In genomic region chr5:1882337-1883119, GRCh38 we compare ENCODE assay signal across 9 cellular contexts. TPM values are rescaled to one million over a fixed set of nuclear protein-coding genes. Genes with fewer than 3 reads are reported as not detected.
DNase-seq lines count a peak whose midpoint lies in the region; ATAC-seq, FAIRE-seq and TF ChIP-seq lines count a peak whose summit lies in the region.
"Had no signal": no experiment of that assay in that cellular context is flagged by ENCODE, and none has a peak within 500 bp of the region (broad histone marks: within the 10 kb centered on the region; RNA-seq: fewer than 3 reads in every experiment).

Gene IRX4 (minus strand): TSS chr5:1882925. CDS start chr5:1882647, 278 bp downstream.

- H3K4me3 Mint-ChIP-seq in stimulated activated naive B cell treated with anti-CD40 and anti-IgM and Interleukin-4, amounts not matched to agents 10 μg/mL and 1 μg/mL and 100 μg/mL, for 72 hours = peak within 1 kb of the TSS; percentile 55 to 64
- no peak within 1 kb of the TSS for H3K4me3 Mint-ChIP-seq in Calu3 (ENCODE audit: low read depth, unreplicated experiment)

- POLR2A ChIA-PET in K562 (lab: Yijun Ruan, JAX) = no interaction called here

- H3K4me3 ChIP-seq in K562 (no peak within 1 kb of the TSS), iPS-18c (ENCODE audit: insufficient read depth, low read depth, low read length) (peak within 1 kb of the TSS; percentile 46)

- intact Hi-C loops in K562 (cut with micrococcal nuclease) (no loop called here), Calu3 (cut with micrococcal nuclease; ENCODE audit: unreplicated experiment) (no loop called here)

- TF ChIP-seq EP300 in K562 (IDR thresholded peaks at IDR 0.05; ENCODE audit: low read length) = no peak

- no peaks in the 10 kb centered on the region for H3K36me3 ChIP-seq in K562 (ENCODE audit: control insufficient read depth, insufficient read depth, low read length)

- no peak within 1 kb of the TSS for H3K9ac ChIP-seq in K562 (ENCODE audit: insufficient read depth in 1 of 2, low read depth in 2 of 2, low read length in 2 of 2)

- H3K9me3 ChIP-seq in K562 (replicated peaks; ENCODE audit: control insufficient read depth, insufficient read depth, low read depth, low read length) = no peaks in the 10 kb centered on the region
- peaks cover 4% of the 10 kb centered on the region for H3K9me3 ChIP-seq in iPS-18c (ENCODE audit: control insufficient read depth, insufficient read depth, low read length)

- no peaks in the 10 kb centered on the region for H3K79me2 ChIP-seq in K562 (ENCODE audit: control insufficient read depth, insufficient read depth, low read length)

- peaks cover 47 to 73% of the 10 kb centered on the region in 2 donors for H3K27me3 Mint-ChIP-seq in stimulated activated naive B cell treated with anti-CD40 and anti-IgM and Interleukin-4, amounts not matched to agents 10 μg/mL and 1 μg/mL and 100 μg/mL, for 72 hours
- H3K27me3 Mint-ChIP-seq in Calu3 (ENCODE audit: unreplicated experiment) = peaks cover 14% of the 10 kb centered on the region

- TF ChIP-seq CTCF in K562 (IDR thresholded peaks at IDR 0.05 in 2 of 3, conservative IDR thresholded peaks at IDR 0.05 in 1 of 3; ENCODE audit: insufficient read depth in 2 of 3, low read depth in 1 of 3, low read length in 3 of 3) = no peak
- no peak for TF ChIP-seq CTCF in Calu3 (IDR thresholded peaks at IDR 0.05; ENCODE audit: unreplicated experiment)

- peaks cover 0 to 8% of the 10 kb centered on the region in 2 donors for H3K36me3 Mint-ChIP-seq in stimulated activated naive B cell treated with anti-CD40 and anti-IgM and Interleukin-4, amounts not matched to agents 10 μg/mL and 1 μg/mL and 100 μg/mL, for 72 hours
- H3K36me3 Mint-ChIP-seq in Calu3 (ENCODE audit: insufficient read depth, unreplicated experiment) = peaks cover 5% of the 10 kb centered on the region

- TF ChIP-seq RAD21 in K562 (CRISPR knock-in tag; conservative IDR thresholded peaks at IDR 0.05 in 1 of 2, IDR thresholded peaks at IDR 0.05 in 1 of 2) = no peak

- peaks cover 3% of the 10 kb centered on the region for H3K9me1 ChIP-seq in K562 (ENCODE audit: control insufficient read depth, insufficient read depth, low read length)

- H3K4me1 ChIP-seq in K562 (replicated peaks in 1 of 2; ENCODE audit: control insufficient read depth in 2 of 2, insufficient read depth in 2 of 2, low read length in 2 of 2) = peaks cover 0 to 19% of the 10 kb centered on the region in 2 experiments; a peak in 2 of 5 replicates

- FAIRE-seq in K562 (lab: Jason Lieb, UNC) = no peak

- DNase-seq in NCI-H2227 (lab: John Stamatoyannopoulos, UW; ENCODE audit: unreplicated experiment) = peak; percentile 33
- no peak for DNase-seq in NCI-H2227 treated with DMSO at 0.1 percent for 48 hours (lab: John Stamatoyannopoulos, UW)
- DNase-seq in K562 (ENCODE audit: extremely low read depth in 1 of 4, low spot score in 3 of 4) = peak in 1 of 4 experiments; percentile 41
- DNase-seq in stimulated activated naive B cell treated with anti-CD40 and anti-IgM and Interleukin-4, amounts not matched to agents 10 μg/mL and 1 μg/mL and 100 μg/mL, for 72 hours = no peak
- no peak for DNase-seq in Calu3
- no peak for DNase-seq in T-helper 1 cell
- DNase-seq: SHP77 treated with DMSO at 0.1 percent for 48 hours had no signal

- no peak for TF ChIP-seq POLR2A in K562 (conservative IDR thresholded peaks at IDR 0.05)

- H3K9me3 Mint-ChIP-seq in stimulated activated naive B cell treated with anti-CD40 and anti-IgM and Interleukin-4, amounts not matched to agents 10 μg/mL and 1 μg/mL and 100 μg/mL, for 72 hours = peaks cover 3% of the 10 kb centered on the region in 2 donors
- peaks cover 8% of the 10 kb centered on the region for H3K9me3 Mint-ChIP-seq in Calu3 (ENCODE audit: low read depth, unreplicated experiment)

- no TSS peak for BruUV-seq in K562 (replicated peaks; lab: Mats Ljungman, UMichigan)
- no TSS peak for BruUV-seq in Calu3 (replicated peaks; lab: Mats Ljungman, UMichigan)

- peaks cover 12 to 35% of the 10 kb centered on the region in 2 experiments; a peak in 4 of 5 replicates for H3K27me3 ChIP-seq in K562 (ENCODE audit: control insufficient read depth in 2 of 2, insufficient read depth in 2 of 2, low read length in 2 of 2)

- CTCF ChIA-PET in K562 (lab: Yijun Ruan, JAX; ENCODE audit: low intra/inter-chr PET ratio) (no interaction called here), Calu3 (lab: Charles Lee) (no interaction called here)

- no peak within 1 kb of the TSS for H2AFZ ChIP-seq in K562 (ENCODE audit: low read depth, low read length)

- H3K27ac Mint-ChIP-seq in stimulated activated naive B cell treated with anti-CD40 and anti-IgM and Interleukin-4, amounts not matched to agents 10 μg/mL and 1 μg/mL and 100 μg/mL, for 72 hours = peak within 1 kb of the TSS; percentile 89
- no peak within 1 kb of the TSS for H3K27ac Mint-ChIP-seq in Calu3 (ENCODE audit: unreplicated experiment)

- ATAC-seq in K562 (peak; percentile 67), HG02623 (IDR thresholded peaks at IDR 0.05; ENCODE audit: unreplicated experiment) (no peak)
- ATAC-seq in stimulated activated naive B cell treated with anti-CD40 and anti-IgM and Interleukin-4, amounts not matched to agents 10 μg/mL and 1 μg/mL and 100 μg/mL, for 72 hours (replicated peaks) = no peak

- H3K4me2 ChIP-seq in K562 (ENCODE audit: insufficient read depth, low read length) = no peak within 1 kb of the TSS

- no peaks in the 10 kb centered on the region for H4K20me1 ChIP-seq in K562 (replicated peaks; ENCODE audit: control insufficient read depth, insufficient read depth, low read length)

- no peak within 1 kb of the TSS for H3K27ac ChIP-seq in K562 (ENCODE audit: extremely low read depth, low read depth, low read length)

- WGBS in K562 (ENCODE audit: insufficient coverage, low coverage, missing lambda C conversion rate) = 47% methylated on average over 37 of the region's 83 CpGs

- peaks cover 15 to 47% of the 10 kb centered on the region in 2 donors for H3K4me1 Mint-ChIP-seq in stimulated activated naive B cell treated with anti-CD40 and anti-IgM and Interleukin-4, amounts not matched to agents 10 μg/mL and 1 μg/mL and 100 μg/mL, for 72 hours
- no peaks in the 10 kb centered on the region for H3K4me1 Mint-ChIP-seq in Calu3 (ENCODE audit: low read depth, unreplicated experiment)

- in situ Hi-C loops in K562 (cut with MboI) = no loop called here

TF ChIP-seq in K562, 482 proteins besides CTCF, POLR2A, EP300 and RAD21:
- no peak for TF ChIP-seq YBX1 (IDR thresholded peaks at IDR 0.05)
- peak; percentile 3 for TF ChIP-seq PCBP1 (IDR thresholded peaks at IDR 0.05; ENCODE audit: low read depth, low read length, poor library complexity, severe bottlenecking)
- TF ChIP-seq CREB5 (CRISPR knock-in tag; IDR thresholded peaks at IDR 0.05) = no peak
- 0 out of 2 replicates have a peak, but pooled peaks have one; percentile 21 for TF ChIP-seq CREM (IDR thresholded peaks at IDR 0.05; ENCODE audit: low read depth)
- TF ChIP-seq NUFIP1 (IDR thresholded peaks at IDR 0.05; ENCODE audit: partially characterized antibody) = no peak
TF ChIP-seq in K562: peak in this region for 2.

RNA-seq across cellular contexts. Expression of gene IRX4, which starts in this region (rescaled TPM):
- total RNA-seq in K562 (2011; cell fraction: chromatin; rRNA removed; ENCODE audit: low replicate concordance) = 0.21 TPM in 1 of 2 replicates, not detected in the other
- not detected in 2 replicates for total RNA-seq in K562 (2011; cell fraction: nucleolus; rRNA removed)
- total RNA-seq in K562 (2011; cell fraction: nucleoplasm; rRNA removed) = not detected in 2 replicates
- total RNA-seq in K562 (2014; rRNA removed) (not detected in 2 replicates), K562 (2014; rRNA removed; fragmentation: Illumina TruSeq; extraction: Trizol) (not detected in 2 replicates), K562 (2015; rRNA removed; fragmentation: Illumina TruSeq; extraction: Trizol) (not detected in 2 replicates), K562 (2021) (not detected in 2 replicates), Calu3 (2022) (not detected in 2 replicates)
- polyA plus RNA-seq in K562 (2011; rRNA removed) (not detected in 2 replicates), K562 (2014; fragmentation: Illumina TruSeq; extraction: Trizol) (not detected in 2 replicates), K562 (2014; fragmentation: Nextera tagmentation; extraction: Ambion mirVana) (not detected), K562 (2014; rRNA removed) (not detected in 2 replicates)
- not detected in 2 replicates for polyA plus RNA-seq in K562 (2011; cell fraction: cytosol; rRNA removed)
- polyA plus RNA-seq in K562 (2011; cell fraction: nucleus; rRNA removed) = 0.10 TPM in 1 of 2 replicates, not detected in the other
- polyA plus RNA-seq in K562 (2012) = 0.11 TPM in 1 of 2 replicates, not detected in the other
- polyA minus RNA-seq in K562 (2011; rRNA and poly(A)+ RNA removed) = not detected in 2 replicates
- not detected in 2 replicates for polyA minus RNA-seq in K562 (2011; cell fraction: cytosol; rRNA and poly(A)+ RNA removed)
- polyA minus RNA-seq in K562 (2011; cell fraction: nucleus; rRNA and poly(A)+ RNA removed) = 0.11 TPM in 1 of 2 replicates, not detected in the other

Comparison
In these comparisons a context has a peak if more than half of its experiments do, and no peak if none do; other contexts are left out.
1. Peak in ATAC-seq in K562; RNA of the gene not detected or under 1 TPM.